Comparison of ENCODE assay signal across 1 cellular context in the genomic region with DNA sequence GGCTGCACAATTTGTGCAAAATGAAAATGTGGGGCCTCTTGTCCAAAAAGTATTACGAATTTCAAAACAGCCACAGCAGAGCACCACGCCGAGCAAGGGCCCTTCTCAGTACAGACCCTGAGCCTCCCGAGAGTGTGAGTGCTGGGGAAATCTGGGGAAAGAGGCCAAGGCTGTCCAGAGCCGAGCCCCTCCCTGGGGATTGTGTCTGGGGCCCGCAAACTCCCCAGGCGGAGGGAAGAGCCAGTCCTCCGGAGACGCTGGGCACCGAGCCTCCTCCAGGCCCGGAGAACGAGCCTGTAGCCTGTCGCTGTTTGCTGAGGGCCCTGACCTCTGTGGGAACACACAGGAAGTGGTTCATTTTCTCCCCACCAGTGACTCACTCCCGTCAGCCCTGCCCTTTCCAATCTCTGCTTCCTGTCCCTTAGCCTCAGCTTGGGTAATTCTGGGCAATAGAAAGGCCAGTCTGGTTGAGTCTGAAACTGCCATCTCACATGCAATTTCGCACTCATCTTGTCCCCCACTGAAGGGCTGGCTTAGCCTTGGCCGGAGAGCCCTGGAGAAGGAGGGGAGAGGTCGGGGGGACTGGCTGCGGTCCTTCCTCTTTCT.
A peak's percentile ranks its signal among the peaks of the same experiment; 100 is the strongest.
TF ChIP-seq lines count a peak whose summit lies in the region.

No MANE protein-coding gene starts in this region.

TF ChIP-seq in SK-N-SH, 30 proteins besides CTCF, POLR2A, EP300 and RAD21 (continued from another document):
- TF ChIP-seq SIN3A (IDR thresholded peaks at IDR 0.05; ENCODE audit: borderline replicate concordance, low read depth, low read length) (no peak), SMC3 (IDR thresholded peaks at IDR 0.05; ENCODE audit: low read depth, low read length) (no peak; the same call in 1 of the 2 replicates), FOXM1 (IDR thresholded peaks at IDR 0.05; ENCODE audit: low read depth) (no peak), RXRA (IDR thresholded peaks at IDR 0.05; ENCODE audit: borderline replicate concordance, low read depth) (no peak; the same call in 1 of the 2 replicates), FOSL2 (IDR thresholded peaks at IDR 0.05; ENCODE audit: borderline replicate concordance, low read depth) (peak; percentile 94), REST (IDR thresholded peaks at IDR 0.05; ENCODE audit: low read depth, low read length) (peak; percentile 39), RFX5 (IDR thresholded peaks at IDR 0.05; ENCODE audit: low read length) (no peak), NRF1 (IDR thresholded peaks at IDR 0.05; ENCODE audit: low read depth, low read length) (no peak), IRF3 (IDR thresholded peaks at IDR 0.05; ENCODE audit: low read depth, low read length) (no peak), NFIC (IDR thresholded peaks at IDR 0.05; ENCODE audit: borderline replicate concordance) (no peak), CHD2 (IDR thresholded peaks at IDR 0.05; ENCODE audit: low read length, partially characterized antibody) (no peak), JUND (IDR thresholded peaks at IDR 0.05) (peak; percentile 81; the same call in 1 of the 2 replicates), YY1 (IDR thresholded peaks at IDR 0.05; ENCODE audit: low read depth) (0 out of 2 replicates have a peak, but pooled peaks have one; percentile 42), TAF1 (IDR thresholded peaks at IDR 0.05; ENCODE audit: borderline replicate concordance, low read depth, low read length) (peak; percentile 81; the same call in 1 of the 2 replicates)
- TF ChIP-seq, protein P1, sequence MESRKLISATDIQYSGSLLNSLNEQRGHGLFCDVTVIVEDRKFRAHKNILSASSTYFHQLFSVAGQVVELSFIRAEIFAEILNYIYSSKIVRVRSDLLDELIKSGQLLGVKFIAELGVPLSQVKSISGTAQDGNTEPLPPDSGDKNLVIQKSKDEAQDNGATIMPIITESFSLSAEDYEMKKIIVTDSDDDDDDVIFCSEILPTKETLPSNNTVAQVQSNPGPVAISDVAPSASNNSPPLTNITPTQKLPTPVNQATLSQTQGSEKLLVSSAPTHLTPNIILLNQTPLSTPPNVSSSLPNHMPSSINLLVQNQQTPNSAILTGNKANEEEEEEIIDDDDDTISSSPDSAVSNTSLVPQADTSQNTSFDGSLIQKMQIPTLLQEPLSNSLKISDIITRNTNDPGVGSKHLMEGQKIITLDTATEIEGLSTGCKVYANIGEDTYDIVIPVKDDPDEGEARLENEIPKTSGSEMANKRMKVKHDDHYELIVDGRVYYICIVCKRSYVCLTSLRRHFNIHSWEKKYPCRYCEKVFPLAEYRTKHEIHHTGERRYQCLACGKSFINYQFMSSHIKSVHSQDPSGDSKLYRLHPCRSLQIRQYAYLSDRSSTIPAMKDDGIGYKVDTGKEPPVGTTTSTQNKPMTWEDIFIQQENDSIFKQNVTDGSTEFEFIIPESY (IDR thresholded peaks at IDR 0.05; ENCODE audit: borderline replicate concordance, low read depth) = no peak
- TF ChIP-seq, protein P2, sequence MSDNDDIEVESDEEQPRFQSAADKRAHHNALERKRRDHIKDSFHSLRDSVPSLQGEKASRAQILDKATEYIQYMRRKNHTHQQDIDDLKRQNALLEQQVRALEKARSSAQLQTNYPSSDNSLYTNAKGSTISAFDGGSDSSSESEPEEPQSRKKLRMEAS (IDR thresholded peaks at IDR 0.05; ENCODE audit: low read depth) = peak; percentile 79
TF ChIP-seq in SK-N-SH: peak in this region for 11.
